In genomic region chr16:17304814-17305169, GRCh38 we compare ENCODE assay signal across 11 cellular contexts.
A peak's percentile ranks its signal among the peaks of the same experiment; 100 is the strongest.
DNase-seq lines count a peak whose midpoint lies in the region; ATAC-seq, FAIRE-seq and TF ChIP-seq lines count a peak whose summit lies in the region.
"Had no signal": no experiment of that assay in that cellular context is flagged by ENCODE, and none has a peak within 500 bp of the region (broad histone marks: within the 10 kb centered on the region; RNA-seq: fewer than 3 reads in every experiment).

No MANE protein-coding gene starts in this region.

- FAIRE-seq in astrocyte (lab: Jason Lieb, UNC): no peak
- FAIRE-seq: GM12892 had no signal

- H2AFZ ChIP-seq in HCT116 (ENCODE audit: low read depth, low read length, poor library complexity, severe bottlenecking) (no peak overlapping the region), astrocyte (ENCODE audit: low read depth, low read length) (no peak overlapping the region)

- POLR2A ChIA-PET in HCT116 (lab: Charles Lee): no interaction called here

- H3K4me3 ChIP-seq in HCT116 (replicated peaks in 1 of 2; ENCODE audit: low read depth in 1 of 2, low read length in 2 of 2): no peak overlapping the region
- no peak overlapping the region for H3K4me3 ChIP-seq in astrocyte (ENCODE audit: insufficient read depth, low read depth, low read length)
- H3K4me3 ChIP-seq in left lung: no peak overlapping the region
- no peak overlapping the region for H3K4me3 ChIP-seq in suprapubic skin
- H3K4me3 ChIP-seq: heart left ventricle, SJCRH30 had no signal

- peaks cover 19% of the 10 kb centered on the region for H3K4me1 Mint-ChIP-seq in astrocyte (ENCODE audit: low read depth, unreplicated experiment)

- CTCF ChIA-PET in HCT116 (lab: Charles Lee): no interaction called here

- no peaks in the 10 kb centered on the region for H3K36me3 Mint-ChIP-seq in astrocyte (ENCODE audit: low read depth, unreplicated experiment)

- TF ChIP-seq EP300 in suprapubic skin (IDR thresholded peaks at IDR 0.05): no peak

- H3K4me1 ChIP-seq in HCT116 (ENCODE audit: control insufficient read depth in 1 of 2, insufficient read depth in 2 of 2, low read length in 2 of 2): peaks cover 21 to 31% of the 10 kb centered on the region in 2 experiments; a peak in 3 of 4 replicates
- peaks cover 8% of the 10 kb centered on the region for H3K4me1 ChIP-seq in astrocyte (ENCODE audit: insufficient read depth, low read length)
- H3K4me1 ChIP-seq in left lung: peaks cover 4 to 23% of the 10 kb centered on the region in 2 donors
- H3K4me1 ChIP-seq in suprapubic skin: peaks cover 43% of the 10 kb centered on the region
- H3K4me1 ChIP-seq: SJCRH30 had no signal

- no TSS peak for BruUV-seq in HCT116 (replicated peaks; lab: Mats Ljungman, UMichigan)

- TF ChIP-seq POLR2A in HCT116 (IDR thresholded peaks at IDR 0.05; ENCODE audit: borderline replicate concordance, extremely low read depth, insufficient read depth, insufficient read length) (no peak), suprapubic skin (IDR thresholded peaks at IDR 0.05) (no peak)

- no peaks in the 10 kb centered on the region for H4K20me1 ChIP-seq in HCT116 (ENCODE audit: insufficient read depth)
- peaks cover 93% of the 10 kb centered on the region for H4K20me1 ChIP-seq in astrocyte (ENCODE audit: insufficient read depth, low read length)

- no peaks in the 10 kb centered on the region for H3K9me3 ChIP-seq in HCT116 (ENCODE audit: control insufficient read depth in 1 of 2, insufficient read depth in 1 of 2, low read depth in 1 of 2, low read length in 2 of 2)
- no peaks in the 10 kb centered on the region for H3K9me3 ChIP-seq in astrocyte (ENCODE audit: insufficient read depth, low read depth, low read length)
- no peaks in the 10 kb centered on the region for H3K9me3 ChIP-seq in left lung
- no peaks in the 10 kb centered on the region for H3K9me3 ChIP-seq in suprapubic skin
- H3K9me3 ChIP-seq: heart left ventricle, SJCRH30 had no signal

- H3K27me3 Mint-ChIP-seq in astrocyte (ENCODE audit: low read depth, unreplicated experiment): no peaks in the 10 kb centered on the region

- no peak overlapping the region for H3K4me3 Mint-ChIP-seq in astrocyte (ENCODE audit: unreplicated experiment)

- no peaks in the 10 kb centered on the region for H3K9me3 Mint-ChIP-seq in astrocyte (ENCODE audit: unreplicated experiment)

- intact Hi-C loops in HCT116 (cut with micrococcal nuclease): no loop called here
- intact Hi-C loops in left lung (cut with DNase I): no loop called here

- ATAC-seq in HCT116 (no peak), left lung (peak; percentile 33), HG02759 (IDR thresholded peaks at IDR 0.05; ENCODE audit: unreplicated experiment) (no peak)

- H3K79me2 ChIP-seq in HCT116 (ENCODE audit: insufficient read depth, low read length) (no peaks in the 10 kb centered on the region), astrocyte (ENCODE audit: insufficient read depth, low read length) (peaks cover 40% of the 10 kb centered on the region)

- H3K36me3 ChIP-seq in HCT116 (ENCODE audit: control insufficient read depth in 1 of 2, insufficient read depth in 2 of 2, low read length in 2 of 2) (no peaks in the 10 kb centered on the region), astrocyte (ENCODE audit: insufficient read depth, low read length) (no peaks in the 10 kb centered on the region), left lung (no peaks in the 10 kb centered on the region), suprapubic skin (no peaks in the 10 kb centered on the region)
- H3K36me3 ChIP-seq: heart left ventricle, SJCRH30 had no signal

- H3K9ac ChIP-seq in HCT116 (ENCODE audit: low read length) (no peak overlapping the region), astrocyte (ENCODE audit: low read length) (no peak overlapping the region)

- WGBS in suprapubic skin: 56% methylated on average over 3 of the region's 3 CpGs

- peak overlapping the region; percentile 29 for H3K4me2 ChIP-seq in HCT116 (ENCODE audit: low read length)
- no peak overlapping the region for H3K4me2 ChIP-seq in astrocyte (ENCODE audit: low read length)

- H3K27ac ChIP-seq in HCT116 (ENCODE audit: low read depth, low read length) (no peak overlapping the region), astrocyte (ENCODE audit: low read depth, low read length) (no peak overlapping the region), left lung (peak overlapping the region in 1 of 2 donors; percentile 41), suprapubic skin (peak overlapping the region; percentile 30), substantia nigra (ENCODE audit: low read depth, low read length, poor library complexity, severe bottlenecking) (no peak overlapping the region)
- H3K27ac ChIP-seq: SJCRH30 had no signal

- H3K27me3 ChIP-seq in HCT116 (ENCODE audit: insufficient read depth, low read length) (no peaks in the 10 kb centered on the region; the same call in 1 of the 2 replicates), astrocyte (ENCODE audit: insufficient read depth, low read length) (no peaks in the 10 kb centered on the region), left lung (no peaks in the 10 kb centered on the region), suprapubic skin (no peaks in the 10 kb centered on the region)
- H3K27me3 ChIP-seq: heart left ventricle, SJCRH30 had no signal

- no peaks in the 10 kb centered on the region for H3K9me2 ChIP-seq in HCT116 (ENCODE audit: insufficient read depth)

- TF ChIP-seq CTCF in HCT116 (IDR thresholded peaks at IDR 0.05 in 2 of 3, conservative IDR thresholded peaks at IDR 0.05 in 1 of 3; ENCODE audit: borderline replicate concordance in 1 of 3, insufficient read depth in 1 of 3, low read depth in 2 of 3, low read length in 2 of 3) (0 out of 6 replicates have a peak, but pooled peaks of 1 of the 3 experiments have one; percentile 10), astrocyte (IDR thresholded peaks at IDR 0.05; ENCODE audit: insufficient read depth, low read depth, low read length) (no peak), left lung (IDR thresholded peaks at IDR 0.05) (no peak), suprapubic skin (IDR thresholded peaks at IDR 0.05) (no peak)

- peak; percentile 12; the same call in 1 of the 2 replicates for TF ChIP-seq RAD21 in HCT116 (IDR thresholded peaks at IDR 0.05; ENCODE audit: low read depth)

- RAD21 ChIA-PET in HCT116 (lab: Charles Lee; ENCODE audit: low non-redundant PET in 1 of 2, low total read pairs in 2 of 2, uncharacterized antibody in 2 of 2, unreplicated experiment in 2 of 2): no interaction called here

- H3K27ac Mint-ChIP-seq in astrocyte (ENCODE audit: unreplicated experiment): no peak overlapping the region

- no peak for DNase-seq in HCT116 (ENCODE audit: low read depth, low spot score)
- DNase-seq in astrocyte (ENCODE audit: low read depth): peak; percentile 30
- no peak for DNase-seq in left lung
- DNase-seq in suprapubic skin (ENCODE audit: low spot score in 2 of 2): no peak
- no peak for DNase-seq in substantia nigra (lab: John Stamatoyannopoulos, UW)
- DNase-seq in KG1 (lab: John Stamatoyannopoulos, UW): no peak
- DNase-seq: heart left ventricle, mesenchymal stem cell, SJCRH30 had no signal

TF ChIP-seq in HCT116, 20 proteins besides CTCF, POLR2A, EP300 and RAD21:
- TF ChIP-seq ELF1 (IDR thresholded peaks at IDR 0.05; ENCODE audit: borderline replicate concordance, low read depth) (no peak), CEBPB (IDR thresholded peaks at IDR 0.05; ENCODE audit: low read depth) (0 out of 2 replicates have a peak, but pooled peaks have one; percentile 2)
TF ChIP-seq in HCT116: peak in this region for 1.
